In genomic region chr4:10092481-10093272, GRCh38 we compare ENCODE assay signal across 9 cellular contexts. TPM values are rescaled to one million over a fixed set of nuclear protein-coding genes. Genes with fewer than 3 reads are reported as not detected.
A peak's percentile ranks its signal among the peaks of the same experiment; 100 is the strongest.
DNase-seq lines count a peak whose midpoint lies in the region; ATAC-seq and TF ChIP-seq lines count a peak whose summit lies in the region.
"Had no signal": no experiment of that assay in that cellular context is flagged by ENCODE, and none has a peak within 500 bp of the region (broad histone marks: within the 10 kb centered on the region; RNA-seq: fewer than 3 reads in every experiment).

No MANE protein-coding gene starts in this region.

- H3K36me3 Mint-ChIP-seq in HFFc6 (ENCODE audit: low read depth) (peaks cover 56% of the 10 kb centered on the region), immature natural killer cell (peaks cover 10 to 46% (median 11%) of the 10 kb centered on the region in 3 donors)
- H3K36me3 Mint-ChIP-seq in activated naive CD8-positive, alpha-beta T cell treated with anti-CD3 and anti-CD28 coated beads, Interleukin-2, amount 50 U/mL, for 24 hours (ENCODE audit: low read depth), result peaks cover 71% of the 10 kb centered on the region

- peak overlapping the region in 14 of 21 experiments; percentile 17 to 88 (median 40) for H3K27ac ChIP-seq in skin epidermis
- H3K27ac ChIP-seq: SJSA1 had no signal

- H3K4me3 Mint-ChIP-seq in HFFc6, result peak overlapping the region; percentile 82
- peak overlapping the region; percentile 70 for H3K4me3 Mint-ChIP-seq in activated naive CD8-positive, alpha-beta T cell treated with anti-CD3 and anti-CD28 coated beads, Interleukin-2, amount 50 U/mL, for 24 hours
- H3K4me3 Mint-ChIP-seq in immature natural killer cell, result peak overlapping the region; percentile 75 to 83 (median 78)

- H3K4me1 Mint-ChIP-seq in HFFc6 (ENCODE audit: low read depth), result peaks cover 59% of the 10 kb centered on the region
- H3K4me1 Mint-ChIP-seq in activated naive CD8-positive, alpha-beta T cell treated with anti-CD3 and anti-CD28 coated beads, Interleukin-2, amount 50 U/mL, for 24 hours, result peaks cover 82% of the 10 kb centered on the region
- peaks cover 78 to 92% of the 10 kb centered on the region in 2 donors for H3K4me1 Mint-ChIP-seq in immature natural killer cell

- H3K27ac Mint-ChIP-seq in HFFc6 (peak overlapping the region; percentile 98), immature natural killer cell (peak overlapping the region; percentile 93 to 98 (median 97))
- peak overlapping the region; percentile 95 for H3K27ac Mint-ChIP-seq in activated naive CD8-positive, alpha-beta T cell treated with anti-CD3 and anti-CD28 coated beads, Interleukin-2, amount 50 U/mL, for 24 hours

- no peak for ATAC-seq in activated naive CD8-positive, alpha-beta T cell treated with anti-CD3 and anti-CD28 coated beads, Interleukin-2, amount 50 U/mL, for 24 hours

- H3K9me3 Mint-ChIP-seq in HFFc6 (no peaks in the 10 kb centered on the region), immature natural killer cell (no peaks in the 10 kb centered on the region)
- no peaks in the 10 kb centered on the region for H3K9me3 Mint-ChIP-seq in activated naive CD8-positive, alpha-beta T cell treated with anti-CD3 and anti-CD28 coated beads, Interleukin-2, amount 50 U/mL, for 24 hours

- H3K4me3 ChIP-seq in skin epidermis, result no peak overlapping the region
- H3K4me3 ChIP-seq: SJSA1 had no signal

- DNase-seq in HFFc6 (no peak), immature natural killer cell (peak in 1 of 3 donors; percentile 38), DMS153 treated with DMSO at 0.1 percent for 48 hours (lab: John Stamatoyannopoulos, UW; ENCODE audit: unreplicated experiment) (no peak), NCI-H1092 (lab: John Stamatoyannopoulos, UW) (no peak), GF-D8 (lab: John Stamatoyannopoulos, UW) (no peak)
- no peak for DNase-seq in activated naive CD8-positive, alpha-beta T cell treated with anti-CD3 and anti-CD28 coated beads, Interleukin-2, amount 50 U/mL, for 24 hours
- DNase-seq in stimulated activated CD8-positive, alpha-beta memory T cell treated with anti-CD3 and anti-CD28 coated beads, Interleukin-4, amount 100 ng/mL, for 48 hours, result no peak

- no peak for TF ChIP-seq CTCF in HFFc6 (IDR thresholded peaks at IDR 0.05)

- H3K27me3 Mint-ChIP-seq in HFFc6 (ENCODE audit: insufficient read depth) (peaks cover 37% of the 10 kb centered on the region), immature natural killer cell (ENCODE audit: low read depth in 3 of 3) (peaks cover 6 to 20% (median 14%) of the 10 kb centered on the region in 3 donors)
- H3K27me3 Mint-ChIP-seq in activated naive CD8-positive, alpha-beta T cell treated with anti-CD3 and anti-CD28 coated beads, Interleukin-2, amount 50 U/mL, for 24 hours, result no peaks in the 10 kb centered on the region

RNA-seq across cellular contexts. Expression of gene WDR1, which starts 23.9 kb away (rescaled TPM):
- total RNA-seq in HFFc6 (2021; fragmentation: NEBNext Ultra II Directional; extraction: Animal tissue kit (Norgen Biotek cat#: 25700)), result 100 to 1,000 TPM; 720 to 838 (median 782) TPM
- 100 to 1,000 TPM; 339 to 509 (median 401) TPM for polyA plus RNA-seq in immature natural killer cell
